Comparison of ENCODE assay signal across 24 cellular contexts in genomic region chr16:76598498-76598897, GRCh38.
"Had no signal": no experiment of that assay in that cellular context is flagged by ENCODE, and none has a peak within 500 bp of the region (broad histone marks: within the 10 kb centered on the region; RNA-seq: fewer than 3 reads in every experiment).

No MANE protein-coding gene starts in this region.

- H3K4me3 ChIP-seq: colonic mucosa, coronary artery, dorsolateral prefrontal cortex, esophagus muscularis mucosa, esophagus squamous epithelium, gastrocnemius medialis, gastroesophageal sphincter, heart left ventricle, heart right ventricle had no signal

- ATAC-seq: effector memory CD8-positive, alpha-beta T cell; esophagus mucosa; foreskin keratinocyte; gastrocnemius medialis; gastroesophageal sphincter; heart left ventricle; heart right ventricle had no signal

- H3K27ac ChIP-seq: colonic mucosa, coronary artery, dorsolateral prefrontal cortex, epithelial cell of prostate, esophagus muscularis mucosa, esophagus squamous epithelium, foreskin keratinocyte, gastrocnemius medialis, gastroesophageal sphincter, heart left ventricle, heart right ventricle had no signal

- H3K9me3 ChIP-seq: colonic mucosa, esophagus muscularis mucosa, esophagus squamous epithelium, gastrocnemius medialis, gastroesophageal sphincter, heart left ventricle, heart right ventricle had no signal

- H3K36me3 ChIP-seq: colonic mucosa, esophagus muscularis mucosa, esophagus squamous epithelium, gastrocnemius medialis, gastroesophageal sphincter, heart left ventricle, heart right ventricle had no signal

- DNase-seq: colonic mucosa; cortex of kidney; dermis blood vessel endothelial cell; dorsolateral prefrontal cortex; effector CD4-positive, alpha-beta T cell; effector CD8-positive, alpha-beta T cell; effector memory CD4-positive, alpha-beta T cell; effector memory CD8-positive, alpha-beta T cell; endodermal cell; erythroblast; esophagus squamous epithelium; foreskin fibroblast; foreskin keratinocyte; foreskin melanocyte; gastrocnemius medialis; glutamatergic neuron; head of caudate nucleus; heart left ventricle; heart right ventricle had no signal

- H3K4me1 ChIP-seq: colonic mucosa, esophagus muscularis mucosa, esophagus squamous epithelium, foreskin keratinocyte, gastrocnemius medialis, gastroesophageal sphincter, heart left ventricle, heart right ventricle had no signal

- H3K27me3 ChIP-seq: colonic mucosa, dorsolateral prefrontal cortex, esophagus muscularis mucosa, esophagus squamous epithelium, foreskin keratinocyte, gastrocnemius medialis, gastroesophageal sphincter, heart left ventricle, heart right ventricle had no signal
